27 cellular contexts compared by ENCODE assay signal in the genomic region with DNA sequence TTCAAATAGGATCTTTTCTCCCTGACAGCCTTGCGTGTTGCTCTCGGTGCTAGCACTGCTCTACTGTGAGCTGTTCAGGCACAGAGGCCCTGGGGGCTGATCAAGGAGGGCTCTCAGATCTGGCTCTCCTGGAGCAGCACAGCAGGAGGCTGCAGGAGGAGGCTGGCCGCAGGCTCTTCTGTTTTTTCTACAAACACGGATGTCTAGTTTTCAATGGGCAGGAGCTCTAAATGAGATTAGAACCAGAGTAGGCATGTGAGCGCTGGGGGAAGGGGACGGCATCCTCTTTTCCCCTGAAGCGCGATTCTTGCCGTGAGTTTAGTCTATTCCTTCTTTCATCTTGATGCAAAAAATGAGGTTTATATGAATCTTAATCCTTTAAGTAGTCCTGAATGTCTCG.
"Had no signal": no experiment of that assay in that cellular context is flagged by ENCODE, and none has a peak within 500 bp of the region (broad histone marks: within the 10 kb centered on the region; RNA-seq: fewer than 3 reads in every experiment).

No MANE protein-coding gene starts in this region.

- DNase-seq: hippocampal formation; immature natural killer cell; left ventricle myocardium inferior; mesendoderm; naive B cell; natural killer cell; nephron progenitor cell; pancreas; retina; right cardiac atrium; stimulated activated CD4-positive, alpha-beta T cell treated with anti-CD3 and anti-CD28 coated beads, Interleukin-12 subunit alpha, Interleukin-12 subunit beta, amount 100 ng/mL, for 4 hours; stimulated activated CD4-positive, alpha-beta T cell treated with anti-CD3 and anti-CD28 coated beads, Interleukin-15, amount 100 ng/mL, for 24 hours; stimulated activated CD4-positive, alpha-beta T cell treated with anti-CD3 and anti-CD28 coated beads, Interleukin-4, amount 100 ng/mL, for 24 hours; stimulated activated naive CD4-positive, alpha-beta T cell; tibial artery; trophoblast cell; uterus had no signal

- H3K36me3 Mint-ChIP-seq: immature natural killer cell; naive B cell; natural killer cell; stimulated activated effector memory CD8-positive, alpha-beta T cell treated with anti-CD3 and anti-CD28 coated beads, Interleukin-12 subunit alpha, Interleukin-12 subunit beta, amount 100 ng/mL, for 72 hours had no signal

- H3K4me3 Mint-ChIP-seq: immature natural killer cell; mesothelial cell of epicardium; natural killer cell; nephron progenitor cell; stimulated activated effector memory CD8-positive, alpha-beta T cell treated with anti-CD3 and anti-CD28 coated beads, Interleukin-12 subunit alpha, Interleukin-12 subunit beta, amount 100 ng/mL, for 72 hours; stimulated activated naive CD8-positive, alpha-beta T cell treated with anti-CD3 and anti-CD28 coated beads, Interleukin-15, Interleukin-2, amounts not matched to agents 100 ng/mL and 50 ng/mL, for 24 hours had no signal

- H3K4me1 ChIP-seq: pancreas, prostate gland, tibial artery, uterus had no signal

- H3K27ac Mint-ChIP-seq: mesothelial cell of epicardium; natural killer cell; nephron progenitor cell; stimulated activated effector memory CD8-positive, alpha-beta T cell treated with anti-CD3 and anti-CD28 coated beads, Interleukin-12 subunit alpha, Interleukin-12 subunit beta, amount 100 ng/mL, for 72 hours; stimulated activated naive CD8-positive, alpha-beta T cell treated with anti-CD3 and anti-CD28 coated beads, Interleukin-15, Interleukin-2, amounts not matched to agents 100 ng/mL and 50 ng/mL, for 24 hours had no signal

- H3K27me3 ChIP-seq: pancreas, suprapubic skin, tibial artery, uterus had no signal

- H3K4me3 ChIP-seq: left ventricle myocardium inferior, lung, pancreas, prostate gland, skin epidermis, suprapubic skin, thoracic aorta, tibial artery, uterus had no signal

- ATAC-seq: natural killer cell; pancreas; right cardiac atrium; sciatic nerve; stimulated activated effector memory CD8-positive, alpha-beta T cell treated with anti-CD3 and anti-CD28 coated beads, Interleukin-12 subunit alpha, Interleukin-12 subunit beta, amount 100 ng/mL, for 72 hours had no signal

- H3K9me3 Mint-ChIP-seq: immature natural killer cell; natural killer cell; stimulated activated effector memory CD8-positive, alpha-beta T cell treated with anti-CD3 and anti-CD28 coated beads, Interleukin-12 subunit alpha, Interleukin-12 subunit beta, amount 100 ng/mL, for 72 hours; stimulated activated naive CD8-positive, alpha-beta T cell treated with anti-CD3 and anti-CD28 coated beads, Interleukin-15, Interleukin-2, amounts not matched to agents 100 ng/mL and 50 ng/mL, for 24 hours had no signal

- H3K36me3 ChIP-seq: left ventricle myocardium inferior, pancreas, prostate gland, suprapubic skin, thoracic aorta, tibial artery, uterus had no signal

- FAIRE-seq: islet of Langerhans, pancreas had no signal

- H3K27ac ChIP-seq: left ventricle myocardium inferior, pancreas, prostate gland, suprapubic skin, thoracic aorta, tibial artery, uterus had no signal

- H3K4me1 Mint-ChIP-seq: immature natural killer cell; naive B cell; natural killer cell; stimulated activated effector memory CD8-positive, alpha-beta T cell treated with anti-CD3 and anti-CD28 coated beads, Interleukin-12 subunit alpha, Interleukin-12 subunit beta, amount 100 ng/mL, for 72 hours had no signal

- H3K9me3 ChIP-seq: pancreas, prostate gland, suprapubic skin, thoracic aorta, tibial artery, uterus had no signal
